ENCODE assay signal across 30 cellular contexts in genomic region chr14:52514046-52514811, GRCh38.
"Had no signal": no experiment of that assay in that cellular context is flagged by ENCODE, and none has a peak within 500 bp of the region (broad histone marks: within the 10 kb centered on the region; RNA-seq: fewer than 3 reads in every experiment).

No MANE protein-coding gene starts in this region.

- FAIRE-seq: TTC549 had no signal

- DNase-seq: activated B cell treated with CpG ODN at 0.5 μM for 24 hours; activated CD4-positive, alpha-beta T cell treated with anti-CD3 and anti-CD28 coated beads for 48 hours; activated CD4-positive, alpha-beta T cell treated with anti-CD3 and anti-CD28 coated beads, Interleukin-2, amount 50 U/mL, for 1 hour; activated CD4-positive, alpha-beta T cell treated with anti-CD3 and anti-CD28 coated beads, Interleukin-2, amount 50 U/mL, for 48 hours; activated CD8-positive, alpha-beta memory T cell treated with anti-CD3 and anti-CD28 coated beads for 24 hours; activated CD8-positive, alpha-beta T cell treated with anti-CD3 and anti-CD28 coated beads for 36 hours; activated effector memory CD4-positive, alpha-beta T cell treated with Interleukin-2 at 50 U/mL for 16 hours; activated gamma-delta T cell treated with Interleukin-2 at 50 U/mL for 16 hours; activated naive CD4-positive, alpha-beta T cell treated with anti-CD3 and anti-CD28 coated beads, Interleukin-2, amount 50 U/mL, for 16 hours; activated naive CD4-positive, alpha-beta T cell treated with Interleukin-2 at 50 U/mL for 16 hours; activated T-cell treated with anti-CD3 and anti-CD28 coated beads, Interleukin-2, amount 50 U/mL, for 4 hours; amniotic stem cell; aorta; body of pancreas; caudate nucleus; cortex of kidney; dermis blood vessel endothelial cell; effector CD4-positive, alpha-beta T cell; effector memory CD8-positive, alpha-beta T cell; erythroblast; esophagus squamous epithelium; foreskin melanocyte; T-helper 1 cell; T-helper 17 cell; WERI-Rb-1 had no signal

- H3K9me3 Mint-ChIP-seq: activated B cell treated with CpG ODN at 0.5 μM for 24 hours; activated CD8-positive, alpha-beta T cell treated with anti-CD3 and anti-CD28 coated beads for 36 hours; activated T-cell treated with anti-CD3 and anti-CD28 coated beads, Interleukin-2, amount 50 U/mL, for 4 hours; activated T-helper 17 cell treated with anti-CD3 and anti-CD28 coated beads, Interleukin-2, amount 50 U/mL, for 72 hours; effector memory CD8-positive, alpha-beta T cell had no signal

- H3K27ac Mint-ChIP-seq: activated B cell treated with CpG ODN at 0.5 μM for 24 hours; activated CD8-positive, alpha-beta T cell treated with anti-CD3 and anti-CD28 coated beads for 36 hours; activated naive CD8-positive, alpha-beta T cell; activated T-helper 17 cell treated with anti-CD3 and anti-CD28 coated beads, Interleukin-2, amount 50 U/mL, for 72 hours; T-helper 17 cell had no signal

- H3K4me3 ChIP-seq: body of pancreas, esophagus squamous epithelium, gastroesophageal sphincter had no signal

- H3K9me3 ChIP-seq: body of pancreas, esophagus squamous epithelium, gastroesophageal sphincter had no signal

- H3K27ac ChIP-seq: body of pancreas, esophagus squamous epithelium, gastroesophageal sphincter, WERI-Rb-1 had no signal

- H3K4me1 ChIP-seq: body of pancreas, esophagus squamous epithelium, gastroesophageal sphincter had no signal

- H3K27me3 Mint-ChIP-seq: activated B cell treated with CpG ODN at 0.5 μM for 24 hours; activated CD8-positive, alpha-beta T cell treated with anti-CD3 and anti-CD28 coated beads for 36 hours; activated naive CD8-positive, alpha-beta T cell; activated T-helper 17 cell treated with anti-CD3 and anti-CD28 coated beads, Interleukin-2, amount 50 U/mL, for 72 hours; effector memory CD8-positive, alpha-beta T cell; T-helper 17 cell had no signal

- H3K4me1 Mint-ChIP-seq: activated B cell treated with CpG ODN at 0.5 μM for 24 hours; activated T-helper 17 cell treated with anti-CD3 and anti-CD28 coated beads, Interleukin-2, amount 50 U/mL, for 72 hours; T-helper 17 cell had no signal

- ATAC-seq: activated CD4-positive, CD25-positive, alpha-beta regulatory T cell treated with anti-CD3 and anti-CD28 coated beads, Interleukin-2, amount 50 U/mL, for 24 hours; activated CD8-positive, alpha-beta T cell treated with anti-CD3 and anti-CD28 coated beads for 36 hours; activated T-cell treated with anti-CD3 and anti-CD28 coated beads, Interleukin-2, amount 50 U/mL, for 4 hours; activated T-helper 17 cell treated with anti-CD3 and anti-CD28 coated beads, Interleukin-2, amount 50 U/mL, for 72 hours; body of pancreas; effector memory CD8-positive, alpha-beta T cell; gastroesophageal sphincter; T-helper 17 cell had no signal

- H3K4me3 Mint-ChIP-seq: activated B cell treated with CpG ODN at 0.5 μM for 24 hours; activated CD8-positive, alpha-beta T cell treated with anti-CD3 and anti-CD28 coated beads for 36 hours; activated naive CD8-positive, alpha-beta T cell; activated T-cell treated with anti-CD3 and anti-CD28 coated beads, Interleukin-2, amount 50 U/mL, for 4 hours; activated T-helper 17 cell treated with anti-CD3 and anti-CD28 coated beads, Interleukin-2, amount 50 U/mL, for 72 hours; effector memory CD8-positive, alpha-beta T cell; T-helper 17 cell had no signal

- H3K27me3 ChIP-seq: body of pancreas, esophagus squamous epithelium, gastroesophageal sphincter had no signal

- H3K36me3 ChIP-seq: WERI-Rb-1 had no signal
